Comparison of ENCODE assay signal across 32 cellular contexts in genomic region chr4:89125901-89126435, GRCh38.
"Had no signal": no experiment of that assay in that cellular context is flagged by ENCODE, and none has a peak within 500 bp of the region (broad histone marks: within the 10 kb centered on the region; RNA-seq: fewer than 3 reads in every experiment).

No MANE protein-coding gene starts in this region.

- H3K4me2 ChIP-seq: smooth muscle cell had no signal

- ATAC-seq: naive thymus-derived CD8-positive, alpha-beta T cell; natural killer cell treated with Interleukin-12 subunit alpha and Interleukin-12 subunit beta and Interleukin-15 and Interleukin-18, amount 100 ng/mL, for 72 hours; psoas muscle; right cardiac atrium; sciatic nerve; stimulated activated memory B cell treated with anti-CD40 and anti-IgM and Interleukin-4, amounts not matched to agents 10 μg/mL and 1 μg/mL and 100 μg/mL, for 72 hours; stimulated activated naive CD8-positive, alpha-beta T cell treated with anti-CD3 and anti-CD28 coated beads, Interleukin-15, amount 100 ng/mL, for 72 hours; stimulated activated naive CD8-positive, alpha-beta T cell treated with anti-CD3 and anti-CD28 coated beads, Interleukin-15, Interleukin-2, amounts not matched to agents 100 U/mL and 50 U/mL, for 24 hours; upper lobe of right lung had no signal

- H3K4me3 Mint-ChIP-seq: naive thymus-derived CD8-positive, alpha-beta T cell; natural killer cell treated with Interleukin-12 subunit alpha and Interleukin-12 subunit beta and Interleukin-15 and Interleukin-18, amount 100 ng/mL, for 72 hours; nephron progenitor cell; neural crest cell; stimulated activated memory B cell treated with anti-CD40 and anti-IgM and Interleukin-4, amounts not matched to agents 10 μg/mL and 1 μg/mL and 100 μg/mL, for 72 hours; stimulated activated naive CD8-positive, alpha-beta T cell treated with anti-CD3 and anti-CD28 coated beads, Interleukin-15, amount 100 ng/mL, for 72 hours; type B pancreatic cell had no signal

- H3K27me3 ChIP-seq: ovary, spleen, suprapubic skin, testis, tibial artery, transverse colon, upper lobe of right lung, uterus had no signal

- H3K36me3 Mint-ChIP-seq: naive thymus-derived CD8-positive, alpha-beta T cell; natural killer cell treated with Interleukin-12 subunit alpha and Interleukin-12 subunit beta and Interleukin-15 and Interleukin-18, amount 100 ng/mL, for 72 hours; stimulated activated memory B cell treated with anti-CD40 and anti-IgM and Interleukin-4, amounts not matched to agents 10 μg/mL and 1 μg/mL and 100 μg/mL, for 72 hours had no signal

- DNase-seq: naive thymus-derived CD8-positive, alpha-beta T cell; nephron progenitor cell; occipital lobe; ovary; posterior cingulate gyrus; psoas muscle; right cardiac atrium; spleen; stimulated activated CD4-positive, alpha-beta T cell treated with anti-CD3 and anti-CD28 coated beads, Interleukin-12 subunit alpha, Interleukin-12 subunit beta, amount 100 ng/mL, for 4 hours; stimulated activated CD4-positive, alpha-beta T cell treated with anti-CD3 and anti-CD28 coated beads, Interleukin-1b, Interleukin-23, amount 100 ng/mL, for 48 hours; stimulated activated CD4-positive, alpha-beta T cell treated with anti-CD3 and anti-CD28 coated beads, Interleukin-4, amount 100 ng/mL, for 1 hour; stimulated activated CD4-positive, alpha-beta T cell treated with anti-CD3 and anti-CD28 coated beads, Interleukin-4, amount 100 ng/mL, for 4 hours; stimulated activated CD8-positive, alpha-beta memory T cell treated with anti-CD3 and anti-CD28 coated beads, Interleukin-4, amount 100 ng/mL, for 48 hours; stimulated activated naive CD4-positive, alpha-beta T cell; stimulated activated naive CD8-positive, alpha-beta T cell treated with anti-CD3 and anti-CD28 coated beads, Interleukin-15, amount 100 ng/mL, for 72 hours; stimulated activated naive CD8-positive, alpha-beta T cell treated with anti-CD3 and anti-CD28 coated beads, Interleukin-15, Interleukin-2, amounts not matched to agents 100 U/mL and 50 U/mL, for 24 hours; substantia nigra; testis; tibial artery; transverse colon; upper lobe of right lung; uterus had no signal

- H3K4me3 ChIP-seq: ovary, psoas muscle, skin epidermis, smooth muscle cell, spleen, suprapubic skin, testis, tibial artery, transverse colon, upper lobe of right lung, uterus had no signal

- H3K9me3 ChIP-seq: ovary, psoas muscle, spleen, suprapubic skin, testis, tibial artery, transverse colon, upper lobe of right lung, uterus had no signal

- H3K9me3 Mint-ChIP-seq: naive thymus-derived CD8-positive, alpha-beta T cell; natural killer cell treated with Interleukin-12 subunit alpha and Interleukin-12 subunit beta and Interleukin-15 and Interleukin-18, amount 100 ng/mL, for 72 hours; stimulated activated memory B cell treated with anti-CD40 and anti-IgM and Interleukin-4, amounts not matched to agents 10 μg/mL and 1 μg/mL and 100 μg/mL, for 72 hours; stimulated activated naive CD8-positive, alpha-beta T cell treated with anti-CD3 and anti-CD28 coated beads, Interleukin-15, amount 100 ng/mL, for 72 hours had no signal

- H3K27me3 Mint-ChIP-seq: progenitor cell of endocrine pancreas; stimulated activated memory B cell treated with anti-CD40 and anti-IgM and Interleukin-4, amounts not matched to agents 10 μg/mL and 1 μg/mL and 100 μg/mL, for 72 hours; stimulated activated naive CD8-positive, alpha-beta T cell treated with anti-CD3 and anti-CD28 coated beads, Interleukin-15, amount 100 ng/mL, for 72 hours had no signal

- H3K27ac ChIP-seq: ovary, parathyroid adenoma, psoas muscle, skin epidermis, spleen, suprapubic skin, testis, tibial artery, transverse colon, upper lobe of right lung, uterus had no signal

- H3K9ac ChIP-seq: parathyroid adenoma had no signal

- H2AFZ ChIP-seq: parathyroid adenoma had no signal

- H3K36me3 ChIP-seq: ovary, spleen, suprapubic skin, tibial artery, transverse colon, upper lobe of right lung, uterus had no signal

- H3K4me1 Mint-ChIP-seq: naive thymus-derived CD8-positive, alpha-beta T cell; stimulated activated memory B cell treated with anti-CD40 and anti-IgM and Interleukin-4, amounts not matched to agents 10 μg/mL and 1 μg/mL and 100 μg/mL, for 72 hours had no signal

- H3K27ac Mint-ChIP-seq: naive thymus-derived CD8-positive, alpha-beta T cell; natural killer cell treated with Interleukin-12 subunit alpha and Interleukin-12 subunit beta and Interleukin-15 and Interleukin-18, amount 100 ng/mL, for 72 hours; nephron progenitor cell; progenitor cell of endocrine pancreas; stimulated activated memory B cell treated with anti-CD40 and anti-IgM and Interleukin-4, amounts not matched to agents 10 μg/mL and 1 μg/mL and 100 μg/mL, for 72 hours; stimulated activated naive CD8-positive, alpha-beta T cell treated with anti-CD3 and anti-CD28 coated beads, Interleukin-15, amount 100 ng/mL, for 72 hours; type B pancreatic cell had no signal

- H3K79me2 ChIP-seq: parathyroid adenoma had no signal

- H3K4me1 ChIP-seq: parathyroid adenoma, psoas muscle, spleen, suprapubic skin, testis, tibial artery, upper lobe of right lung, uterus had no signal
